ENCODE assay signal across 19 cellular contexts in the genomic region with DNA sequence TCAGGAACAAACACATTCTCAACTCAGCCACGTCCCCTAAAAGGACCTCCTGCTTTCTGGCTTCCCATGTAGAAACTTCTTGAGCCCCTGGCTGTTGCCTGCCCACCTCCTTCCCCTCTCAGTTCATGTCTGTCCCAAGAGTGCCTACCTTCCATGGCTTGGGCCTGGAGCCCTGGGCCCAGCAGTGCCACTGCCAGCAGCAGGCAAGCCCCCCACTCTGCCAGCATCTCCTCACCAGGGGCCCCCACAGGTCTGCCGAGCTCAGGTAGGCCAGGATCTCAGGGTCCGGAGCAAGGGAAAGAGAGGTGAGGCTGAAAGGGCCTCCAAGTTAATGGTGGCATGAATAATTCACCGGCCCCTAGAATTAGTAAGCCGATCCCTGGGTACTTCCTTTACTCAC. TPM values are rescaled to one million over a fixed set of nuclear protein-coding genes. Genes with fewer than 3 reads are reported as not detected.
DNase-seq lines count a peak whose midpoint lies in the region; FAIRE-seq and TF ChIP-seq lines count a peak whose summit lies in the region.
"Had no signal": no experiment of that assay in that cellular context is flagged by ENCODE, and none has a peak within 500 bp of the region (broad histone marks: within the 10 kb centered on the region; RNA-seq: fewer than 3 reads in every experiment).

A gene (minus strand): TSS at position 305 of the 400 bp plus-strand sequence. CDS start 78 bp downstream, at position 227.

- H3K9ac ChIP-seq in GM23248 = 0 out of 2 replicates have a peak within 1 kb of the TSS, but pooled peaks have one; percentile 7
- H3K9ac ChIP-seq in H9 (ENCODE audit: extremely low read depth, insufficient read length, low read length) = no peak within 1 kb of the TSS

- H3K27ac Mint-ChIP-seq in brain = peak within 1 kb of the TSS in 4 of 5 experiments; percentile 47 to 77 (median 68)
- H3K27ac Mint-ChIP-seq in H9 = peak within 1 kb of the TSS in 1 of 3 experiments; percentile 17; a peak in 1 of 7 replicates
- H3K27ac Mint-ChIP-seq: effector memory CD8-positive, alpha-beta T cell had no signal

- peak within 1 kb of the TSS; percentile 43 for H3K4me3 ChIP-seq in GM23248
- no peak within 1 kb of the TSS for H3K4me3 ChIP-seq in mesodermal cell (ENCODE audit: extremely low read depth, insufficient read depth, low read length, poor library complexity, severe bottlenecking)
- H3K4me3 ChIP-seq in spleen = no peak within 1 kb of the TSS

- WGBS in GM23248 (ENCODE audit: low coverage in 1 of 2, low lambda C conversion rate in 2 of 2, missing lambda C conversion rate in 2 of 2), 2 experiments = 97 to 98% methylated on average over 5 of the region's 5 CpGs
- WGBS in mesodermal cell (ENCODE audit: insufficient coverage in 2 of 2), 2 experiments = 95 to 100% methylated on average over 4 to 5 of the region's 5 CpGs
- 88 to 94% (median 93%) methylated on average over 5 of the region's 5 CpGs for WGBS in spleen, 5 donors
- WGBS in H9 (ENCODE audit: extremely low coverage, insufficient read length, low lambda C conversion rate) = no CpG with 5 or more reads among the region's 5 CpGs

- H3K4me1 Mint-ChIP-seq in brain (peaks cover 15% of the 10 kb centered on the region), H9 (peaks cover 13 to 14% of the 10 kb centered on the region in 2 experiments)
- H3K4me1 Mint-ChIP-seq: central memory CD8-positive, alpha-beta T cell had no signal

- H3K9me2 ChIP-seq in GM23248 (ENCODE audit: insufficient read depth) = no peaks in the 10 kb centered on the region

- no peaks in the 10 kb centered on the region for H3K9me3 ChIP-seq in GM23248 (ENCODE audit: low read depth)
- H3K9me3 ChIP-seq in mesodermal cell (ENCODE audit: control insufficient read depth, low read length) = no peaks in the 10 kb centered on the region
- H3K9me3 ChIP-seq in spleen = no peaks in the 10 kb centered on the region
- H3K9me3 ChIP-seq in H9 (ENCODE audit: control insufficient read depth, low read depth, low read length) = no peaks in the 10 kb centered on the region
- H3K9me3 ChIP-seq: BE2C had no signal

- no peak within 1 kb of the TSS for H3K56ac ChIP-seq in H9 (ENCODE audit: insufficient read length, low read depth, low read length)

- H3K27me3 ChIP-seq in GM23248 (replicated peaks; ENCODE audit: insufficient read depth) (no peaks in the 10 kb centered on the region), spleen (replicated peaks in 1 of 7) (no peaks in the 10 kb centered on the region), H9 (ENCODE audit: insufficient read depth, low read length) (no peaks in the 10 kb centered on the region)
- H3K27me3 ChIP-seq: BE2C had no signal

- no peak within 1 kb of the TSS for H2BK120ac ChIP-seq in H9 (ENCODE audit: low read depth, low read length, poor library complexity, severe bottlenecking)

- peak within 1 kb of the TSS; percentile 38 for H3K27ac ChIP-seq in GM23248
- H3K27ac ChIP-seq in mesodermal cell (ENCODE audit: low read depth, low read length, severe bottlenecking) = peak within 1 kb of the TSS; percentile 23
- peak within 1 kb of the TSS in 1 of 8 donors; percentile 8 for H3K27ac ChIP-seq in spleen
- no peak within 1 kb of the TSS for H3K27ac ChIP-seq in H9 (ENCODE audit: insufficient read length, low read depth, low read length)

- no peak within 1 kb of the TSS for H4K91ac ChIP-seq in H9 (ENCODE audit: insufficient read length, low read depth, low read length)

- H3K4me3 Mint-ChIP-seq in brain = no peak within 1 kb of the TSS
- no peak within 1 kb of the TSS for H3K4me3 Mint-ChIP-seq in H9
- H3K4me3 Mint-ChIP-seq: central memory CD8-positive, alpha-beta T cell; effector memory CD8-positive, alpha-beta T cell had no signal

- H3K23ac ChIP-seq in H9 (ENCODE audit: insufficient read length, low read depth, low read length) = no peak within 1 kb of the TSS

- no peaks in the 10 kb centered on the region for H4K20me1 ChIP-seq in GM23248 (ENCODE audit: insufficient read depth)
- no peaks in the 10 kb centered on the region for H4K20me1 ChIP-seq in H9 (ENCODE audit: control insufficient read depth, insufficient read depth, insufficient read length)

- H3F3A ChIP-seq in GM23248 (ENCODE audit: insufficient read depth) = peaks cover 10% of the 10 kb centered on the region; the same call in 1 of the 2 replicates

- H2BK12ac ChIP-seq in H9 (ENCODE audit: insufficient read length, low read depth, low read length) = no peak within 1 kb of the TSS

- no peaks in the 10 kb centered on the region for H3K36me3 Mint-ChIP-seq in brain
- no peaks in the 10 kb centered on the region for H3K36me3 Mint-ChIP-seq in H9 (ENCODE audit: insufficient read depth in 1 of 3, low read depth in 3 of 3)

- H3K9me3 Mint-ChIP-seq in brain (no peaks in the 10 kb centered on the region), H9 (no peaks in the 10 kb centered on the region)
- H3K9me3 Mint-ChIP-seq: central memory CD8-positive, alpha-beta T cell; effector memory CD8-positive, alpha-beta T cell had no signal

- H3K79me2 ChIP-seq in GM23248 (ENCODE audit: insufficient read depth) = no peaks in the 10 kb centered on the region
- no peaks in the 10 kb centered on the region for H3K79me2 ChIP-seq in H9 (ENCODE audit: insufficient read depth, low read length)

- H4K5ac ChIP-seq in H9 (ENCODE audit: insufficient read length, low read depth, low read length) = no peak within 1 kb of the TSS

- no peak within 1 kb of the TSS for H2BK5ac ChIP-seq in H9 (ENCODE audit: insufficient read length, low read length)

- H2BK15ac ChIP-seq in H9 (ENCODE audit: low read depth, low read length) = no peak within 1 kb of the TSS

- H3K4ac ChIP-seq in H9 (ENCODE audit: low read depth, low read length) = no peak within 1 kb of the TSS

- FAIRE-seq in RCC 7860 (lab: Jason Lieb, UNC) = no peak

- H3K4me2 ChIP-seq in GM23248 (ENCODE audit: unreplicated experiment) (peak within 1 kb of the TSS; percentile 40), H9 (ENCODE audit: insufficient read depth, insufficient read length, low read length) (no peak within 1 kb of the TSS)

- no peaks in the 10 kb centered on the region for H3K36me3 ChIP-seq in GM23248 (ENCODE audit: low read depth)
- no peaks in the 10 kb centered on the region for H3K36me3 ChIP-seq in mesodermal cell (ENCODE audit: control insufficient read depth, insufficient read depth, low read length)
- no peaks in the 10 kb centered on the region for H3K36me3 ChIP-seq in spleen
- H3K36me3 ChIP-seq: BE2C had no signal

- TF ChIP-seq CTCF in brain (conservative IDR thresholded peaks at IDR 0.05) (no peak), spleen (IDR thresholded peaks at IDR 0.05 in 8 of 11, conservative IDR thresholded peaks at IDR 0.05 in 3 of 11) (no peak), H9 (conservative IDR thresholded peaks at IDR 0.05) (no peak)

- TF ChIP-seq POLR2A in spleen (IDR thresholded peaks at IDR 0.05) = no peak

- in situ Hi-C loops in GM23248 (cut with MboI) = no loop called here

- H3K14ac ChIP-seq in H9 (ENCODE audit: insufficient read depth, low read length) = no peak within 1 kb of the TSS

- H3K4me1 ChIP-seq in GM23248 (ENCODE audit: insufficient read depth) (peaks cover 10% of the 10 kb centered on the region), mesodermal cell (ENCODE audit: control insufficient read depth, insufficient read depth, low read length, poor library complexity, severe bottlenecking) (peaks cover 4% of the 10 kb centered on the region), spleen (peaks cover 0 to 11% (median 0%) of the 10 kb centered on the region in 6 donors), H9 (ENCODE audit: insufficient read depth, low read length) (peaks cover 4% of the 10 kb centered on the region; the same call in 1 of the 2 replicates)

- no peak within 1 kb of the TSS for H3T11ph ChIP-seq in H9 (ENCODE audit: low read length)

- peaks cover 10% of the 10 kb centered on the region for H3K27me3 Mint-ChIP-seq in brain
- peaks cover 14% of the 10 kb centered on the region for H3K27me3 Mint-ChIP-seq in H9 (ENCODE audit: low read depth)
- H3K27me3 Mint-ChIP-seq: effector memory CD8-positive, alpha-beta T cell had no signal

- no peak within 1 kb of the TSS for H4K8ac ChIP-seq in H9 (replicated peaks; ENCODE audit: insufficient read length, low read depth, low read length)

- peak within 1 kb of the TSS; percentile 84 for H2AFZ ChIP-seq in GM23248
- no peak within 1 kb of the TSS for H2AFZ ChIP-seq in H9 (ENCODE audit: low read length)

- no peaks in the 10 kb centered on the region for H3K23me2 ChIP-seq in H9 (ENCODE audit: insufficient read length, low read depth, low read length, poor library complexity, severe bottlenecking)

- no peak within 1 kb of the TSS for H2BK20ac ChIP-seq in H9 (ENCODE audit: low read depth, low read length, poor library complexity, severe bottlenecking)

- H3K79me1 ChIP-seq in H9 (ENCODE audit: insufficient read depth, low read depth, low read length, poor library complexity, severe bottlenecking) = no peaks in the 10 kb centered on the region

- DNase-seq in GM23248 = no peak
- peak; percentile 59 for DNase-seq in spleen
- DNase-seq in H9 = no peak
- DNase-seq in RCC 7860 (ENCODE audit: low spot score) = no peak
- DNase-seq in NCI-H748 (lab: John Stamatoyannopoulos, UW; ENCODE audit: unreplicated experiment) = no peak
- no peak for DNase-seq in T-helper 1 cell
- DNase-seq: activated CD4-positive, alpha-beta T cell treated with anti-CD3 and anti-CD28 coated beads for 48 hours; activated CD8-positive, alpha-beta memory T cell treated with anti-CD3 and anti-CD28 coated beads, Interleukin-2, amount 50 U/mL, for 48 hours; activated gamma-delta T cell; BE2C; effector memory CD8-positive, alpha-beta T cell; foreskin fibroblast; NCI-H1417 treated with DMSO at 0.1 percent for 48 hours; nucleus accumbens; stimulated activated CD4-positive, alpha-beta T cell treated with anti-CD3 and anti-CD28 coated beads, Interleukin-4, amount 100 ng/mL, for 24 hours had no signal

- intact Hi-C loops in spleen (cut with DNase I; ENCODE audit: low total_unique reads) = no loop called here

- H2AK5ac ChIP-seq in H9 (ENCODE audit: insufficient read length, low read length) = no peak within 1 kb of the TSS

- no peak within 1 kb of the TSS for H3K18ac ChIP-seq in H9 (ENCODE audit: insufficient read length, low read depth, low read length)

RNA-seq across cellular contexts. Expression of the gene that starts here (rescaled TPM):
- total RNA-seq in GM23248 (2014; rRNA removed; shearing (Covaris generic)) = not detected in 2 replicates
- not detected in 2 replicates for polyA plus RNA-seq in GM23248 (2016; fragmentation: Nextera tagmentation; extraction: Ambion mirVana)
- polyA plus RNA-seq in brain (ENCODE audit: insufficient read depth, low read depth, low replicate concordance) = not detected
- 0.22 TPM for polyA plus RNA-seq in mesodermal cell (2013, experiment 1 of 2)
- polyA plus RNA-seq in mesodermal cell (2013, experiment 2 of 2) = 0.10 TPM
- 1 to 10 TPM in 2 of 7 donors, under 1 TPM in 5; 0.23 to 1.6 (median 0.85) TPM for total RNA-seq in spleen
- not detected for polyA plus RNA-seq in spleen
- not detected in 2 replicates for total RNA-seq in H9 (2021)
- total RNA-seq: G401 had no signal
